Comparison of ENCODE assay signal across 16 cellular contexts in the genomic region with DNA sequence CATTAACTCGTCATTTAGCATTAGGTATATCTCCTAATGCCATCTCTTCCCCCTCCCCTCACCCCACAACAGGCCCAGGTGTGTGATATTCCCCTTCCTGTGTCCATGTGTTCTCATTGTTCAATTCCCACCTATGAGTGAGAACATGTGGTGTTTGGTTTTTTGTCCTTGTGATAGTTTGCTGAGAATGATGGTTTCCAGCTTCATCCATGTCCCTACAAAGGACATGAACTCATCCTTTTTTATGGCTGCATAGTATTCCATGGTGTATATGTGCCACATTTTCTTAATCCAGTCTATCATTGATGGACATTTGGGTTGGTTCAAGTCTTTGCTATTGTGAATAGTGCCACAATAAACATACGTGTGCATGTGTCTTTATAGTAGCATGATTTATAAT. TPM values are rescaled to one million over a fixed set of nuclear protein-coding genes. Genes with fewer than 3 reads are reported as not detected.
"Had no signal": no experiment of that assay in that cellular context is flagged by ENCODE, and none has a peak within 500 bp of the region (broad histone marks: within the 10 kb centered on the region; RNA-seq: fewer than 3 reads in every experiment).

No MANE protein-coding gene starts in this region.

RNA-seq across cellular contexts. Expression of a gene that starts 13.3 kb away (rescaled TPM):
- total RNA-seq: activated naive CD4-positive, alpha-beta T cell treated with anti-CD3 and anti-CD28 coated beads for 36 hours; activated naive CD8-positive, alpha-beta T cell treated with anti-CD3 and anti-CD28 coated beads for 36 hours; activated naive CD8-positive, alpha-beta T cell treated with anti-CD3 and anti-CD28 coated beads, Interleukin-2, amount 10 ng/mL, durations not matched to agents 7 days and 5 days; activated T-cell treated with anti-CD3 and anti-CD28 coated beads, Interleukin-2, amount 50 U/mL, for 4 hours; activated T-helper 1 cell treated with anti-CD3 and anti-CD28 coated beads, Interleukin-12 subunit alpha, Interleukin-12 subunit beta, Interleukin-2, Interleukin-4 antibody, amounts not matched to agents 30 ng/mL and 10 ng/mL and 1 ng/mL, durations not matched to agents 14 hours and 24 hours and 36 hours; activated T-helper 2 cell treated with anti-CD3 and anti-CD28 coated beads, Interferon-gamma antibody, Interleukin-2, Interleukin-4, amounts not matched to agents 10 μg/mL and 5 μg/mL and 100 μg/mL, durations not matched to agents 14 hours and 24 hours and 36 hours; adrenal gland; aorta; ascending aorta; body of pancreas; bronchial epithelial cell; cardiac muscle cell; cardiac septum had no signal
- polyA plus RNA-seq: adrenal gland, aorta, cardiac muscle cell had no signal

RNA-seq across cellular contexts. Expression of a gene that starts 13.5 kb away (rescaled TPM):
- total RNA-seq: activated naive CD4-positive, alpha-beta T cell treated with anti-CD3 and anti-CD28 coated beads for 36 hours; activated naive CD8-positive, alpha-beta T cell treated with anti-CD3 and anti-CD28 coated beads for 36 hours; activated naive CD8-positive, alpha-beta T cell treated with anti-CD3 and anti-CD28 coated beads, Interleukin-2, amount 10 ng/mL, durations not matched to agents 7 days and 5 days; activated T-cell treated with anti-CD3 and anti-CD28 coated beads, Interleukin-2, amount 50 U/mL, for 4 hours; activated T-helper 2 cell treated with anti-CD3 and anti-CD28 coated beads, Interferon-gamma antibody, Interleukin-2, Interleukin-4, amounts not matched to agents 10 μg/mL and 5 μg/mL and 100 μg/mL, durations not matched to agents 14 hours and 24 hours and 36 hours; adrenal gland; aorta; ascending aorta; astrocyte; body of pancreas; bronchial epithelial cell; cardiac muscle cell; cardiac septum; cerebellum; chondrocyte had no signal
- polyA plus RNA-seq: adrenal gland, aorta, cardiac muscle cell had no signal
